Comparison of ENCODE assay signal across 14 cellular contexts in the genomic region with DNA sequence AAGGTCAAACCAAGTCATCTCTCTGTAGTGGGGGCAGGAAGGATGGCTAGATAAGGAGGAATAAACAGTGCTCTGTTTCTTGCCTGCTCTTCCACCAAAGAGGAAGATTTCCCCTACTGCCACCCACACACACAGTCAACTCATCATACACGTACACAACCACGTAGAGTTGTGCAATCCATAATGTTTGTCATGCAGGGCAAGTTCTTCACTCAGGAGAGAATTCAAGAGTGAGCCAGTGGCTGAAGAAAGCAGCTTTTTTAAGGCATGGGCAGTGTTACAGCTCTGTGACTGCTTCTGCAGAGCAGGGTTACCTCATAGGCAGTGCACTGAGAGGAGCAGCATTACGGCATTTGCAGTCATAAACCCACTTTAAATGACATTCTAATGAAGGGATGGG.
A peak's percentile ranks its signal among the peaks of the same experiment; 100 is the strongest.
DNase-seq lines count a peak whose midpoint lies in the region; ATAC-seq, FAIRE-seq and TF ChIP-seq lines count a peak whose summit lies in the region.
"Had no signal": no experiment of that assay in that cellular context is flagged by ENCODE, and none has a peak within 500 bp of the region (broad histone marks: within the 10 kb centered on the region; RNA-seq: fewer than 3 reads in every experiment).

No MANE protein-coding gene starts in this region.

- H3K27me3 ChIP-seq in right atrium auricular region (no peaks in the 10 kb centered on the region), astrocyte (ENCODE audit: insufficient read depth, low read length) (no peaks in the 10 kb centered on the region), right cardiac atrium (ENCODE audit: control insufficient read depth, insufficient read depth) (no peaks in the 10 kb centered on the region), tibial nerve (no peaks in the 10 kb centered on the region)
- H3K27me3 ChIP-seq: suprapubic skin had no signal

- no peak overlapping the region for H3K27ac ChIP-seq in right atrium auricular region
- no peak overlapping the region for H3K27ac ChIP-seq in astrocyte (ENCODE audit: low read depth, low read length)
- no peak overlapping the region for H3K27ac ChIP-seq in right cardiac atrium (ENCODE audit: low read length)
- H3K27ac ChIP-seq in tibial nerve, result no peak overlapping the region
- H3K27ac ChIP-seq: prostate gland, suprapubic skin had no signal

- no peak overlapping the region for H3K4me3 ChIP-seq in right atrium auricular region
- H3K4me3 ChIP-seq in astrocyte (ENCODE audit: insufficient read depth, low read depth, low read length), result no peak overlapping the region
- no peak overlapping the region for H3K4me3 ChIP-seq in right cardiac atrium (ENCODE audit: low read length)
- no peak overlapping the region for H3K4me3 ChIP-seq in tibial nerve
- H3K4me3 ChIP-seq: prostate gland, suprapubic skin had no signal

- H3K4me1 Mint-ChIP-seq in astrocyte (ENCODE audit: low read depth, unreplicated experiment), result peaks cover 5% of the 10 kb centered on the region
- H3K4me1 Mint-ChIP-seq in activated naive CD4-positive, alpha-beta T cell treated with anti-CD3 and anti-CD28 coated beads for 36 hours (ENCODE audit: low read depth), result no peaks in the 10 kb centered on the region

- no peaks in the 10 kb centered on the region for H3K36me3 Mint-ChIP-seq in astrocyte (ENCODE audit: low read depth, unreplicated experiment)
- H3K36me3 Mint-ChIP-seq in activated naive CD4-positive, alpha-beta T cell treated with anti-CD3 and anti-CD28 coated beads for 36 hours (ENCODE audit: low read depth), result no peaks in the 10 kb centered on the region
- H3K36me3 Mint-ChIP-seq: activated naive CD4-positive, alpha-beta T cell treated with anti-CD3 and anti-CD28 coated beads, Interleukin-2, amount 50 U/mL, for 72 hours; mesothelial cell of epicardium had no signal

- H3K9me3 Mint-ChIP-seq in astrocyte (ENCODE audit: unreplicated experiment), result no peaks in the 10 kb centered on the region
- peaks cover 3% of the 10 kb centered on the region for H3K9me3 Mint-ChIP-seq in activated naive CD4-positive, alpha-beta T cell treated with anti-CD3 and anti-CD28 coated beads for 36 hours
- H3K9me3 Mint-ChIP-seq: mesothelial cell of epicardium had no signal

- intact Hi-C loops in Right ventricle myocardium superior (cut with DNase I) (no loop called here), right cardiac atrium (cut with DNase I) (no loop called here)
- intact Hi-C loops in activated naive CD4-positive, alpha-beta T cell treated with anti-CD3 and anti-CD28 coated beads for 36 hours (cut with micrococcal nuclease), result no loop called here

- CTCF ChIA-PET in activated naive CD4-positive, alpha-beta T cell treated with anti-CD3 and anti-CD28 coated beads for 36 hours (lab: Charles Lee), result no interaction called here

- no peak overlapping the region for H3K4me3 Mint-ChIP-seq in astrocyte (ENCODE audit: unreplicated experiment)
- H3K4me3 Mint-ChIP-seq in activated naive CD4-positive, alpha-beta T cell treated with anti-CD3 and anti-CD28 coated beads for 36 hours, result no peak overlapping the region
- H3K4me3 Mint-ChIP-seq: mesothelial cell of epicardium had no signal

- TF ChIP-seq POLR2A in tibial nerve (IDR thresholded peaks at IDR 0.05), result no peak

- no peak overlapping the region for H2AFZ ChIP-seq in astrocyte (ENCODE audit: low read depth, low read length)

- ATAC-seq in Right ventricle myocardium superior (ENCODE audit: poor library complexity) (peak; percentile 29), right cardiac atrium (peak; percentile 32 to 57), HG02981 (IDR thresholded peaks at IDR 0.05; ENCODE audit: unreplicated experiment) (no peak), HG03175 (IDR thresholded peaks at IDR 0.05; ENCODE audit: unreplicated experiment) (no peak)
- ATAC-seq: activated naive CD4-positive, alpha-beta T cell treated with anti-CD3 and anti-CD28 coated beads, Interleukin-2, amount 50 U/mL, for 72 hours had no signal

- no peaks in the 10 kb centered on the region for H4K20me1 ChIP-seq in astrocyte (ENCODE audit: insufficient read depth, low read length)

- no peaks in the 10 kb centered on the region for H3K9me3 ChIP-seq in right atrium auricular region
- no peaks in the 10 kb centered on the region for H3K9me3 ChIP-seq in astrocyte (ENCODE audit: insufficient read depth, low read depth, low read length)
- no peaks in the 10 kb centered on the region for H3K9me3 ChIP-seq in right cardiac atrium (ENCODE audit: control insufficient read depth, low read length)
- no peaks in the 10 kb centered on the region for H3K9me3 ChIP-seq in tibial nerve
- H3K9me3 ChIP-seq: prostate gland, suprapubic skin had no signal

- H3K36me3 ChIP-seq in right atrium auricular region (no peaks in the 10 kb centered on the region), astrocyte (ENCODE audit: insufficient read depth, low read length) (no peaks in the 10 kb centered on the region), tibial nerve (no peaks in the 10 kb centered on the region)
- H3K36me3 ChIP-seq: prostate gland, suprapubic skin had no signal

- H3K27me3 Mint-ChIP-seq in astrocyte (ENCODE audit: low read depth, unreplicated experiment), result no peaks in the 10 kb centered on the region
- H3K27me3 Mint-ChIP-seq in activated naive CD4-positive, alpha-beta T cell treated with anti-CD3 and anti-CD28 coated beads for 36 hours (ENCODE audit: low read depth), result no peaks in the 10 kb centered on the region

- peak overlapping the region; percentile 7 for H3K27ac Mint-ChIP-seq in astrocyte (ENCODE audit: unreplicated experiment)
- H3K27ac Mint-ChIP-seq in activated naive CD4-positive, alpha-beta T cell treated with anti-CD3 and anti-CD28 coated beads for 36 hours, result no peak overlapping the region
- H3K27ac Mint-ChIP-seq: activated naive CD4-positive, alpha-beta T cell treated with anti-CD3 and anti-CD28 coated beads, Interleukin-2, amount 50 U/mL, for 72 hours; mesothelial cell of epicardium had no signal

- no peak overlapping the region for H3K4me2 ChIP-seq in astrocyte (ENCODE audit: low read length)

- TF ChIP-seq CTCF in right atrium auricular region (IDR thresholded peaks at IDR 0.05), result no peak
- TF ChIP-seq CTCF in astrocyte (IDR thresholded peaks at IDR 0.05; ENCODE audit: insufficient read depth, low read depth, low read length), result no peak
- no peak for TF ChIP-seq CTCF in tibial nerve (IDR thresholded peaks at IDR 0.05)

- DNase-seq in Right ventricle myocardium superior (no peak), right atrium auricular region (ENCODE audit: low spot score) (no peak), astrocyte (ENCODE audit: low read depth) (peak; percentile 86), right cardiac atrium (no peak), tibial nerve (ENCODE audit: low spot score in 2 of 2) (no peak)
- DNase-seq in activated naive CD4-positive, alpha-beta T cell treated with anti-CD3 and anti-CD28 coated beads for 36 hours, result no peak
- DNase-seq: AML-193, NCI-H1694 had no signal

- WGBS in right cardiac atrium, result 57% methylated on average over 3 of the region's 3 CpGs
- WGBS in tibial nerve, 2 donors, result 40 to 49% methylated on average over 3 of the region's 3 CpGs

- FAIRE-seq in astrocyte (lab: Jason Lieb, UNC), result peak; percentile 5

- H3K4me1 ChIP-seq in right atrium auricular region (no peaks in the 10 kb centered on the region), astrocyte (ENCODE audit: insufficient read depth, low read length) (peaks cover 2% of the 10 kb centered on the region), right cardiac atrium (ENCODE audit: control insufficient read depth, insufficient read depth, low read length) (no peaks in the 10 kb centered on the region), tibial nerve (no peaks in the 10 kb centered on the region)
- H3K4me1 ChIP-seq: prostate gland had no signal

- no peaks in the 10 kb centered on the region for H3K79me2 ChIP-seq in astrocyte (ENCODE audit: insufficient read depth, low read length)

- no peak for TF ChIP-seq EP300 in tibial nerve (IDR thresholded peaks at IDR 0.05)

- no peak overlapping the region for H3K9ac ChIP-seq in astrocyte (ENCODE audit: low read length)

Comparison
In these comparisons a context has a peak if more than half of its experiments do, and no peak if none do; other contexts are left out.
1. ATAC-seq: peak in Right ventricle myocardium superior (single experiment) and right cardiac atrium (2 of 2); none in HG02981 (single experiment) and HG03175 (single experiment).